Comparison of ENCODE assay signal across 21 cellular contexts in the genomic region with DNA sequence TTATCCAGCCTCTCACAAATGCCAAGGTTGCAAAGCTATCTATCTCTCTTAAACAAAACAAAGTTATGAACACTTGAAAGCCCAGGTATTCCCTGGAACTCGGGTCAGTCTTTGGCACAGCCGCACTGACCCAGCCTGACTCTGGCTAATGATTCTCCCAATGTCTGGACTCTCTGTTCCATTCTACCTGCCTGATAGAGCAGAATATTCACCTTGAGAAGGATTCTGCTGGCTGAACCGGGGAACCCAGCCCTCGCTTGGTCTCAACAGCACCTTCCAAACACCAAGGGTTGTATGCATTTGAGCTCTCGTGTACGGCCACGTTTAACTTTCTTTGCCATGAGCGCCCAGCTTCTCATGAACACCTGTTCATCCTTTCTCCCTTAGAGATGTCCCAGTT.
DNase-seq lines count a peak whose midpoint lies in the region; ATAC-seq and TF ChIP-seq lines count a peak whose summit lies in the region.
"Had no signal": no experiment of that assay in that cellular context is flagged by ENCODE, and none has a peak within 500 bp of the region (broad histone marks: within the 10 kb centered on the region; RNA-seq: fewer than 3 reads in every experiment).

No MANE protein-coding gene starts in this region.

- no peak overlapping the region for H3K27ac ChIP-seq in mammary epithelial cell (ENCODE audit: insufficient read depth, low read depth, low read length)
- peak overlapping the region; percentile 91 to 100 (median 97) for H3K27ac ChIP-seq in gastroesophageal sphincter
- peak overlapping the region; percentile 99 for H3K27ac ChIP-seq in psoas muscle
- H3K27ac ChIP-seq in upper lobe of right lung: peak overlapping the region; percentile 96
- H3K27ac ChIP-seq: BLaER1 treated with 17β-estradiol and CSF1 and Interleukin-3, amounts not matched to agents 10 nM and 100 nM had no signal

- H3K4me2 ChIP-seq in mammary epithelial cell (ENCODE audit: insufficient read depth, low read depth, low read length): no peak overlapping the region
- H3K4me2 ChIP-seq: BLaER1 treated with 17β-estradiol and CSF1 and Interleukin-3, amounts not matched to agents 10 nM and 100 nM had no signal

- 98% methylated on average over 8 of the region's 8 CpGs for WGBS in mammary epithelial cell (ENCODE audit: low coverage, missing lambda C conversion rate)
- 95% methylated on average over 6 of the region's 8 CpGs; no CpG with 5 or more reads in 1 of the 2 donors for WGBS in gastroesophageal sphincter (ENCODE audit: low coverage in 1 of 2), 2 donors
- WGBS in psoas muscle, 3 donors: 39 to 66% (median 42%) methylated on average over 8 of the region's 8 CpGs

- no peaks in the 10 kb centered on the region for H3K79me2 ChIP-seq in mammary epithelial cell (ENCODE audit: insufficient read depth, low read length)

- no peaks in the 10 kb centered on the region for H3K27me3 Mint-ChIP-seq in MCF 10A (ENCODE audit: insufficient read depth, unreplicated experiment)
- H3K27me3 Mint-ChIP-seq: activated CD4-positive, alpha-beta memory T cell treated with anti-CD3 and anti-CD28 coated beads for 36 hours; activated naive CD8-positive, alpha-beta T cell treated with anti-CD3 and anti-CD28 coated beads, Interleukin-2, amount 10 ng/mL, durations not matched to agents 7 days and 5 days; central memory CD8-positive, alpha-beta T cell; stimulated activated naive CD8-positive, alpha-beta T cell treated with anti-CD3 and anti-CD28 coated beads, Interleukin-15, Interleukin-2, amounts not matched to agents 100 ng/mL and 50 ng/mL, for 24 hours had no signal

- intact Hi-C loops in MCF 10A (cut with micrococcal nuclease) (no loop called here), mammary epithelial cell (cut with micrococcal nuclease) (no loop called here), psoas muscle (cut with DNase I) (no loop called here), upper lobe of right lung (cut with DNase I) (no loop called here)

- dilution Hi-C loops in mammary epithelial cell (cut with HindIII; ENCODE audit: low sequenced_read_pairs): no loop called here

- peak overlapping the region; percentile 99 for H3K27ac Mint-ChIP-seq in MCF 10A (ENCODE audit: low read depth, unreplicated experiment)
- H3K27ac Mint-ChIP-seq: activated CD4-positive, alpha-beta memory T cell treated with anti-CD3 and anti-CD28 coated beads for 36 hours; activated naive CD8-positive, alpha-beta T cell treated with anti-CD3 and anti-CD28 coated beads, Interleukin-2, amount 10 ng/mL, durations not matched to agents 7 days and 5 days; activated T-cell treated with anti-CD3 and anti-CD28 coated beads, Interleukin-2, amount 50 U/mL, for 72 hours; stimulated activated naive CD8-positive, alpha-beta T cell treated with anti-CD3 and anti-CD28 coated beads, Interleukin-15, Interleukin-2, amounts not matched to agents 100 ng/mL and 50 ng/mL, for 24 hours had no signal

- no peak for TF ChIP-seq POLR2A in gastroesophageal sphincter (IDR thresholded peaks at IDR 0.05)

- no peak overlapping the region for H3K9ac ChIP-seq in mammary epithelial cell (ENCODE audit: insufficient read depth, low read length)
- H3K9ac ChIP-seq: BLaER1 treated with 17β-estradiol and CSF1 and Interleukin-3, amounts not matched to agents 10 nM and 100 nM had no signal

- no peak overlapping the region for H3K4me3 ChIP-seq in mammary epithelial cell (replicated peaks in 1 of 3; ENCODE audit: insufficient read depth in 1 of 3, low read depth in 2 of 3, low read length in 3 of 3)
- H3K4me3 ChIP-seq in gastroesophageal sphincter: no peak overlapping the region
- peak overlapping the region; percentile 42 for H3K4me3 ChIP-seq in psoas muscle
- H3K4me3 ChIP-seq in upper lobe of right lung: no peak overlapping the region
- H3K4me3 ChIP-seq: BLaER1 treated with 17β-estradiol and CSF1 and Interleukin-3, amounts not matched to agents 10 nM and 100 nM; ovary had no signal

- TF ChIP-seq EP300 in gastroesophageal sphincter (IDR thresholded peaks at IDR 0.05): no peak

- DNase-seq in MCF 10A (ENCODE audit: unreplicated experiment): no peak
- DNase-seq in mammary epithelial cell: no peak
- DNase-seq in psoas muscle: peak in 1 of 2 donors; percentile 35
- DNase-seq in upper lobe of right lung: no peak
- DNase-seq in activated CD4-positive, CD25-positive, alpha-beta regulatory T cell treated with anti-CD3 and anti-CD28 coated beads, Interleukin-2, amount 50 U/mL, for 72 hours: no peak
- DNase-seq: 8988T; activated CD4-positive, alpha-beta memory T cell treated with anti-CD3 and anti-CD28 coated beads for 36 hours; activated naive CD8-positive, alpha-beta T cell treated with anti-CD3 and anti-CD28 coated beads, Interleukin-2, amount 10 ng/mL, durations not matched to agents 7 days and 5 days; activated T-cell treated with anti-CD3 and anti-CD28 coated beads, Interleukin-2, amount 50 U/mL, for 72 hours; effector memory CD4-positive, alpha-beta T cell; hippocampal formation; kidney glomerular epithelial cell; NCI-H2227 treated with DMSO at 0.1 percent for 48 hours; SW 1271 had no signal

- H3K4me3 Mint-ChIP-seq in MCF 10A (ENCODE audit: unreplicated experiment): no peak overlapping the region
- H3K4me3 Mint-ChIP-seq: activated CD4-positive, alpha-beta memory T cell treated with anti-CD3 and anti-CD28 coated beads for 36 hours; activated naive CD8-positive, alpha-beta T cell treated with anti-CD3 and anti-CD28 coated beads, Interleukin-2, amount 10 ng/mL, durations not matched to agents 7 days and 5 days; activated T-cell treated with anti-CD3 and anti-CD28 coated beads, Interleukin-2, amount 50 U/mL, for 72 hours; central memory CD8-positive, alpha-beta T cell; stimulated activated naive CD8-positive, alpha-beta T cell treated with anti-CD3 and anti-CD28 coated beads, Interleukin-15, Interleukin-2, amounts not matched to agents 100 ng/mL and 50 ng/mL, for 24 hours had no signal

- H3K36me3 Mint-ChIP-seq in MCF 10A (ENCODE audit: insufficient read depth, unreplicated experiment): peaks cover 100% of the 10 kb centered on the region
- H3K36me3 Mint-ChIP-seq: activated CD4-positive, alpha-beta memory T cell treated with anti-CD3 and anti-CD28 coated beads for 36 hours had no signal

- no peaks in the 10 kb centered on the region for H3K4me1 ChIP-seq in mammary epithelial cell (ENCODE audit: insufficient read depth, low read length)
- peaks cover 59 to 96% (median 82%) of the 10 kb centered on the region in 3 donors for H3K4me1 ChIP-seq in gastroesophageal sphincter
- peaks cover 96% of the 10 kb centered on the region for H3K4me1 ChIP-seq in psoas muscle
- H3K4me1 ChIP-seq in upper lobe of right lung: peaks cover 93% of the 10 kb centered on the region

- no peak overlapping the region for H2AFZ ChIP-seq in mammary epithelial cell (ENCODE audit: low read depth, low read length)

- H3K9me3 ChIP-seq in mammary epithelial cell (replicated peaks; ENCODE audit: insufficient read depth, low read length) (no peaks in the 10 kb centered on the region), gastroesophageal sphincter (no peaks in the 10 kb centered on the region), psoas muscle (no peaks in the 10 kb centered on the region), upper lobe of right lung (no peaks in the 10 kb centered on the region)
- H3K9me3 ChIP-seq: BLaER1 treated with 17β-estradiol and CSF1 and Interleukin-3, amounts not matched to agents 10 nM and 100 nM; ovary had no signal

- no peaks in the 10 kb centered on the region for H4K20me1 ChIP-seq in mammary epithelial cell (ENCODE audit: insufficient read depth, low read length)

- H3K27me3 ChIP-seq in mammary epithelial cell (ENCODE audit: insufficient read depth, low read length): peaks cover 3% of the 10 kb centered on the region
- H3K27me3 ChIP-seq in gastroesophageal sphincter: no peaks in the 10 kb centered on the region
- H3K27me3 ChIP-seq in psoas muscle (ENCODE audit: insufficient read depth in 3 of 3, low read length in 2 of 3): no peaks in the 10 kb centered on the region
- H3K27me3 ChIP-seq in upper lobe of right lung: no peaks in the 10 kb centered on the region
- H3K27me3 ChIP-seq: ovary had no signal

- H3K4me1 Mint-ChIP-seq in MCF 10A (ENCODE audit: insufficient read depth, unreplicated experiment): peaks cover 86% of the 10 kb centered on the region

- TF ChIP-seq CTCF in MCF 10A (IDR thresholded peaks at IDR 0.05; ENCODE audit: unreplicated experiment) (no peak), mammary epithelial cell (conservative IDR thresholded peaks at IDR 0.05 in 1 of 2, IDR thresholded peaks at IDR 0.05 in 1 of 2; ENCODE audit: extremely low read depth in 1 of 2, insufficient read depth in 1 of 2, low read depth in 1 of 2, low read length in 2 of 2) (no peak), gastroesophageal sphincter (IDR thresholded peaks at IDR 0.05) (no peak), psoas muscle (IDR thresholded peaks at IDR 0.05) (no peak), upper lobe of right lung (IDR thresholded peaks at IDR 0.05) (no peak)

- no peaks in the 10 kb centered on the region for H3K9me3 Mint-ChIP-seq in MCF 10A (ENCODE audit: unreplicated experiment)
- H3K9me3 Mint-ChIP-seq: activated CD4-positive, alpha-beta memory T cell treated with anti-CD3 and anti-CD28 coated beads for 36 hours; activated naive CD8-positive, alpha-beta T cell treated with anti-CD3 and anti-CD28 coated beads, Interleukin-2, amount 10 ng/mL, durations not matched to agents 7 days and 5 days; activated T-cell treated with anti-CD3 and anti-CD28 coated beads, Interleukin-2, amount 50 U/mL, for 72 hours; central memory CD8-positive, alpha-beta T cell; stimulated activated naive CD8-positive, alpha-beta T cell treated with anti-CD3 and anti-CD28 coated beads, Interleukin-15, Interleukin-2, amounts not matched to agents 100 ng/mL and 50 ng/mL, for 24 hours had no signal

- H3K36me3 ChIP-seq in mammary epithelial cell (ENCODE audit: insufficient read depth, low read length) (no peaks in the 10 kb centered on the region), gastroesophageal sphincter (no peaks in the 10 kb centered on the region), psoas muscle (ENCODE audit: insufficient read depth in 1 of 2, low read depth in 1 of 2) (no peaks in the 10 kb centered on the region), upper lobe of right lung (no peaks in the 10 kb centered on the region)
- H3K36me3 ChIP-seq: BLaER1 treated with 17β-estradiol and CSF1 and Interleukin-3, amounts not matched to agents 10 nM and 100 nM; ovary had no signal

- CTCF ChIA-PET in MCF 10A (lab: Yijun Ruan, JAX) (interaction anchor here (0.9 to 1.7 kb wide), 5 partner anchors 8 to 21 kb away, joined by 3 to 6 read pairs (median 4); no protein-coding TSS in a partner anchor), mammary epithelial cell (lab: Charles Lee; ENCODE audit: low non-redundant PET) (no interaction called here)

- in situ Hi-C loops in mammary epithelial cell (cut with MboI; ENCODE audit: low sequenced_read_pairs in 2 of 2): loop anchor here in 1 of 2 donors (5.0 to 10.0 kb wide), 2 partner anchors 112 to 139 kb away; no protein-coding TSS in a partner anchor

- POLR2A ChIA-PET in MCF 10A (lab: Yijun Ruan, JAX): interaction anchor here (0.7 to 33.6 kb wide), 7 partner anchors 13 to 115 kb away, joined by 3 to 1399 read pairs (median 4); no protein-coding TSS in a partner anchor

- no TSS peak for BruUV-seq in MCF 10A (replicated peaks; lab: Mats Ljungman, UMichigan)
- BruUV-seq in mammary epithelial cell (replicated peaks; lab: Mats Ljungman, UMichigan): no TSS peak

- ATAC-seq in gastroesophageal sphincter (no peak), psoas muscle (no peak), upper lobe of right lung (peak; percentile 33), GM21723 (IDR thresholded peaks at IDR 0.05; ENCODE audit: unreplicated experiment) (no peak), HG03469 (IDR thresholded peaks at IDR 0.05; ENCODE audit: unreplicated experiment) (no peak)
- ATAC-seq: activated T-cell treated with anti-CD3 and anti-CD28 coated beads, Interleukin-2, amount 50 U/mL, for 72 hours had no signal
